Comparison of ENCODE assay signal across 23 cellular contexts in the genomic region with DNA sequence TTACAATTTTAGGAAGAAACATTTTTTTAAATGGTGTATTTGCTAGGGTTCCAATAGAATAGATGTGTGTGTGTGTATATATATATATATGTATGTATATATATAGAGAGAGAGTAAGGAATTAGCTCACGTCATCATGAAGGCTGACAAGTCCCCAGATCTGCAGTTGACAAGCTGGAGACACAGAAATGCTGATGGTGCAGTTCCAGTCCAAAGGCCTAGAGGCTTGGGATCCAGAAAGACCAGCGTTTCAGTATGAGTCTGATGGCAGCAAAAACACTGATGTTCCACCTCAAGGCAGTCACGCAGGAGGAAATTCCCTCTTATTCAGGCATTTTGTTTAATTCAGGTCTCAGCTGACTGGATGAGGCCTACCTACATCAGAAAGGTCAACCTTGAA.
"Had no signal": no experiment of that assay in that cellular context is flagged by ENCODE, and none has a peak within 500 bp of the region (broad histone marks: within the 10 kb centered on the region; RNA-seq: fewer than 3 reads in every experiment).

No MANE protein-coding gene starts in this region.

- DNase-seq: islet precursor cell; left ventricle myocardium inferior; mesendoderm; naive B cell; natural killer cell; nephron progenitor cell; ovary; stimulated activated CD4-positive, alpha-beta T cell treated with anti-CD3 and anti-CD28 coated beads, Interleukin-12 subunit alpha, Interleukin-12 subunit beta, amount 100 ng/mL, for 4 hours; stimulated activated CD4-positive, alpha-beta T cell treated with anti-CD3 and anti-CD28 coated beads, Interleukin-15, amount 100 ng/mL, for 24 hours; stimulated activated CD4-positive, alpha-beta T cell treated with anti-CD3 and anti-CD28 coated beads, Interleukin-2, amount 100 ng/mL, for 24 hours; stimulated activated CD4-positive, alpha-beta T cell treated with anti-CD3 and anti-CD28 coated beads, Interleukin-4, amount 100 ng/mL, for 1 hour; stimulated activated naive B cell treated with anti-CD40 and anti-IgM and Interleukin-4, amounts not matched to agents 10 μg/mL and 1 μg/mL and 100 μg/mL, for 72 hours; stimulated activated naive CD8-positive, alpha-beta T cell treated with anti-CD3 and anti-CD28 coated beads, Interleukin-15, Interleukin-2, amounts not matched to agents 100 U/mL and 50 U/mL, for 24 hours; stomach; testis; thyroid gland; upper lobe of right lung had no signal

- H3K9me3 ChIP-seq: ovary, right atrium auricular region, stomach, testis, thyroid gland, upper lobe of right lung had no signal

- H3K4me1 ChIP-seq: left ventricle myocardium inferior, right atrium auricular region, stomach, testis, thyroid gland, upper lobe of right lung had no signal

- H3K79me2 ChIP-seq: hepatocyte had no signal

- H3K27me3 ChIP-seq: hepatocyte, ovary, right atrium auricular region, stomach, testis, thyroid gland, upper lobe of right lung had no signal

- H3K4me2 ChIP-seq: hepatocyte had no signal

- FAIRE-seq: urothelium cell line had no signal

- H3K36me3 ChIP-seq: left ventricle myocardium inferior, ovary, right atrium auricular region, stomach, thyroid gland, upper lobe of right lung had no signal

- ATAC-seq: natural killer cell; sciatic nerve; stimulated activated naive B cell treated with anti-CD40 and anti-IgM and Interleukin-4, amounts not matched to agents 10 μg/mL and 1 μg/mL and 100 μg/mL, for 72 hours; stimulated activated naive CD8-positive, alpha-beta T cell treated with anti-CD3 and anti-CD28 coated beads, Interleukin-15, Interleukin-2, amounts not matched to agents 100 U/mL and 50 U/mL, for 24 hours; upper lobe of right lung had no signal

- H3K4me3 ChIP-seq: hepatocyte, left ventricle myocardium inferior, lung, ovary, right atrium auricular region, skin epidermis, stomach, testis, thyroid gland, upper lobe of right lung had no signal

- H3K27ac ChIP-seq: hepatocyte, left ventricle myocardium inferior, ovary, right atrium auricular region, skin epidermis, stomach, testis, thyroid gland, upper lobe of right lung had no signal

- H2AFZ ChIP-seq: hepatocyte had no signal
